ENCODE assay signal across 8 cellular contexts in the genomic region with DNA sequence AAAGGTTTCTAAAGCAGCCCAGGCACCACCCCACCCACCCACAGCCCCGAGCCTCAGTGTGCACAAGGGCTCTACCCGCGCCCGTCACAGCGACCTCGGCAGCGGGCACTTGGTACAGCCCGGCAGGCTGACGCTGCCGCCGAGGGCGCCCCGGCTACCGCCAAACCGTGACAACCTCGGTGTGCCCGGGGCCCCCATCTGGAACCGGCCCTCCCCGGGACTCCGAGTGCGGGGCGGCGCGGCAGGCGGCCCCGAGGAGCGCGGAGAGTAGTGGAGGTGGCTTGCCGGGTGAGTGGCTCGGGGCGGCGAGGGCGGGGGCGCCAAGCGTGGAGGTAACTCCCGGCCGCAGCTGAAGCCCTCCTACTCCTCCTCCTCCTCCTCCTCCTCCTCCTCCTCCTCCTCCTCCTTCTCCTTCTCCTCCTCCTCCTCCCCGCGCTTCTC. TPM values are rescaled to one million over a fixed set of nuclear protein-coding genes. Genes with fewer than 3 reads are reported as not detected.
DNase-seq lines count a peak whose midpoint lies in the region; ATAC-seq and TF ChIP-seq lines count a peak whose summit lies in the region.

ISM1 (plus strand) TSS at position 418 of the 441 bp plus-strand sequence. CDS start 503 bp downstream, outside the sequence.

- H3K4me3 ChIP-seq in GM12864 (ENCODE audit: low read depth, low read length) (peak within 1 kb of the TSS; percentile 14; the same call in 1 of the 2 replicates), fibroblast of pulmonary artery (replicated peaks; ENCODE audit: low read depth, low read length) (peak within 1 kb of the TSS; percentile 34), osteoblast (ENCODE audit: insufficient read depth, low read length) (peak within 1 kb of the TSS; percentile 73), vagina (peak within 1 kb of the TSS; percentile 41 to 64)

- peak; percentile 15 for ATAC-seq in HG03442 (IDR thresholded peaks at IDR 0.05; ENCODE audit: unreplicated experiment)
- peak; percentile 48 for ATAC-seq in activated CD8-positive, alpha-beta T cell treated with anti-CD3 and anti-CD28 coated beads for 36 hours

- no peak for DNase-seq in GM12864 (ENCODE audit: low read depth)
- peak; percentile 50 for DNase-seq in activated CD8-positive, alpha-beta T cell treated with anti-CD3 and anti-CD28 coated beads for 36 hours
- DNase-seq in fibroblast of pulmonary artery (ENCODE audit: low read depth) = no peak
- DNase-seq in osteoblast (ENCODE audit: insufficient read length, low spot score, missing footprints) = peak; percentile 89
- no peak for DNase-seq in vagina (ENCODE audit: extremely low spot score in 2 of 2)
- no peak for DNase-seq in DMS114 treated with DMSO at 0.1 percent for 48 hours (lab: John Stamatoyannopoulos, UW; ENCODE audit: unreplicated experiment)
- no peak for DNase-seq in NCI-H128 (lab: John Stamatoyannopoulos, UW; ENCODE audit: unreplicated experiment)

- peaks cover 50% of the 10 kb centered on the region for H3K27me3 Mint-ChIP-seq in activated CD8-positive, alpha-beta T cell treated with anti-CD3 and anti-CD28 coated beads for 36 hours

- no peak for TF ChIP-seq POLR2A in vagina (IDR thresholded peaks at IDR 0.05)

- peaks cover 60% of the 10 kb centered on the region for H3K27me3 ChIP-seq in osteoblast (ENCODE audit: insufficient read depth, low read length)
- H3K27me3 ChIP-seq in vagina = no peaks in the 10 kb centered on the region

- no peaks in the 10 kb centered on the region for H4K20me1 ChIP-seq in osteoblast (ENCODE audit: insufficient read depth, low read length)

- peaks cover 3% of the 10 kb centered on the region for H3K4me1 ChIP-seq in osteoblast (ENCODE audit: insufficient read depth, low read length)
- peaks cover 26% of the 10 kb centered on the region for H3K4me1 ChIP-seq in vagina

- no peaks in the 10 kb centered on the region for H3K9me3 ChIP-seq in osteoblast (ENCODE audit: low read depth, low read length)
- H3K9me3 ChIP-seq in vagina = no peaks in the 10 kb centered on the region

- POLR2A ChIA-PET in activated CD8-positive, alpha-beta T cell treated with anti-CD3 and anti-CD28 coated beads for 36 hours (lab: Charles Lee) = interaction anchor here (1.2 to 1.5 kb wide), 2 partner anchors 9 to 40 kb away, joined by 4 to 5 read pairs; no protein-coding TSS in a partner anchor

- no peaks in the 10 kb centered on the region for H3K9me3 Mint-ChIP-seq in activated CD8-positive, alpha-beta T cell treated with anti-CD3 and anti-CD28 coated beads for 36 hours

- peaks cover 16% of the 10 kb centered on the region for H3K4me1 Mint-ChIP-seq in activated CD8-positive, alpha-beta T cell treated with anti-CD3 and anti-CD28 coated beads for 36 hours (ENCODE audit: low read depth)

- peak within 1 kb of the TSS; percentile 64 for H3K27ac Mint-ChIP-seq in activated CD8-positive, alpha-beta T cell treated with anti-CD3 and anti-CD28 coated beads for 36 hours

- H2AFZ ChIP-seq in osteoblast (ENCODE audit: low read length) = peak within 1 kb of the TSS; percentile 76

- H3K4me3 Mint-ChIP-seq in activated CD8-positive, alpha-beta T cell treated with anti-CD3 and anti-CD28 coated beads for 36 hours = peak within 1 kb of the TSS; percentile 77

- no peaks in the 10 kb centered on the region for H3K36me3 Mint-ChIP-seq in activated CD8-positive, alpha-beta T cell treated with anti-CD3 and anti-CD28 coated beads for 36 hours (ENCODE audit: low read depth)

- H3K4me2 ChIP-seq in osteoblast (ENCODE audit: insufficient read depth, low read length) = peak within 1 kb of the TSS; percentile 74

- CTCF ChIA-PET in activated CD8-positive, alpha-beta T cell treated with anti-CD3 and anti-CD28 coated beads for 36 hours (lab: Charles Lee) = interaction anchor here (1.0 to 2.3 kb wide), 3 partner anchors 20 to 40 kb away, joined by 3 to 10 read pairs (median 4); no protein-coding TSS in a partner anchor

- intact Hi-C loops in activated CD8-positive, alpha-beta T cell treated with anti-CD3 and anti-CD28 coated beads for 36 hours (cut with micrococcal nuclease) = loop anchor here (10.0 kb wide), 1 partner anchor 84 kb away; no protein-coding TSS in a partner anchor
- intact Hi-C loops in vagina (cut with DNase I) = no loop called here

- TF ChIP-seq CTCF in GM12864 (IDR thresholded peaks at IDR 0.05; ENCODE audit: low read depth, low read length, missing control alignments) (no peak), fibroblast of pulmonary artery (IDR thresholded peaks at IDR 0.05; ENCODE audit: low read length, missing control alignments) (no peak), osteoblast (IDR thresholded peaks at IDR 0.05; ENCODE audit: extremely low read depth, low read depth, low read length) (no peak), vagina (IDR thresholded peaks at IDR 0.05) (no peak)
- no peak for TF ChIP-seq CTCF in activated CD8-positive, alpha-beta T cell treated with anti-CD3 and anti-CD28 coated beads for 36 hours (IDR thresholded peaks at IDR 0.05)

- H3K36me3 ChIP-seq in osteoblast (ENCODE audit: insufficient read depth, low read length) = no peaks in the 10 kb centered on the region
- H3K36me3 ChIP-seq in vagina = no peaks in the 10 kb centered on the region

- no peaks in the 10 kb centered on the region for H3K79me2 ChIP-seq in osteoblast (ENCODE audit: insufficient read depth, low read length)

- H3K27ac ChIP-seq in osteoblast (ENCODE audit: low read depth, low read length) (no peak within 1 kb of the TSS), vagina (peak within 1 kb of the TSS; percentile 72)

RNA-seq across cellular contexts. Expression of gene ISM1, which starts in this region (rescaled TPM):
- total RNA-seq in activated CD8-positive, alpha-beta T cell treated with anti-CD3 and anti-CD28 coated beads for 36 hours = 1 to 10 TPM in 1 of 2 experiments, under 1 TPM in 1; 0.77 to 1.4 TPM
- 4.0 and 8.3 TPM in 2 replicates for total RNA-seq in osteoblast
- total RNA-seq in vagina = 14.5 TPM

Comparison
In these comparisons a context has a peak if more than half of its experiments do, and no peak if none do; other contexts are left out.
1. DNase-seq: peak in activated CD8-positive, alpha-beta T cell treated with anti-CD3 and anti-CD28 coated beads for 36 hours (single experiment) and osteoblast (single experiment); none in GM12864 (single experiment), fibroblast of pulmonary artery (single experiment), vagina (0 of 2), DMS114 treated with DMSO at 0.1 percent for 48 hours (single experiment) and NCI-H128 (single experiment).
2. H3K4me3 ChIP-seq: peak in every context shown above with its lines; median percentile 73 in osteoblast; 52 in vagina; 34 in fibroblast of pulmonary artery; 14 in GM12864.